13 cellular contexts compared by ENCODE assay signal in genomic region chr3:49720383-49721164, GRCh38. TPM values are rescaled to one million over a fixed set of nuclear protein-coding genes. Genes with fewer than 3 reads are reported as not detected.
DNase-seq lines count a peak whose midpoint lies in the region; ATAC-seq and TF ChIP-seq lines count a peak whose summit lies in the region.
"Had no signal": no experiment of that assay in that cellular context is flagged by ENCODE, and none has a peak within 500 bp of the region (broad histone marks: within the 10 kb centered on the region; RNA-seq: fewer than 3 reads in every experiment).

No MANE protein-coding gene starts in this region.

- H3K9me3 ChIP-seq in right cardiac atrium (ENCODE audit: control insufficient read depth, low read length) (no peaks in the 10 kb centered on the region), upper lobe of left lung (no peaks in the 10 kb centered on the region), colonic mucosa (no peaks in the 10 kb centered on the region)
- H3K9me3 ChIP-seq: gastroesophageal sphincter, left lung, thyroid gland had no signal

- no peak for TF ChIP-seq CTCF in upper lobe of left lung (IDR thresholded peaks at IDR 0.05)
- no peak for TF ChIP-seq CTCF in colonic mucosa (IDR thresholded peaks at IDR 0.05)

- DNase-seq in right cardiac atrium: peak in 2 of 3 donors; percentile 48 to 55
- no peak for DNase-seq in Right ventricle myocardium superior
- DNase-seq in naive thymus-derived CD8-positive, alpha-beta T cell: no peak
- DNase-seq in NCI-H510A treated with DMSO at 0.1 percent for 48 hours (lab: John Stamatoyannopoulos, UW): no peak
- DNase-seq in upper lobe of left lung: no peak
- no peak for DNase-seq in colonic mucosa
- no peak for DNase-seq in stimulated activated CD8-positive, alpha-beta memory T cell treated with anti-CD3 and anti-CD28 coated beads, Interleukin-4, amount 100 ng/mL, for 48 hours
- DNase-seq: H9, NCI-H1694 treated with DMSO at 0.1 percent for 48 hours, thyroid gland had no signal

- no peaks in the 10 kb centered on the region for H3K27me3 Mint-ChIP-seq in activated T-helper 17 cell treated with anti-CD3 and anti-CD28 coated beads, Interleukin-2, amount 50 U/mL, for 72 hours
- H3K27me3 Mint-ChIP-seq in naive thymus-derived CD8-positive, alpha-beta T cell: no peaks in the 10 kb centered on the region

- WGBS in right cardiac atrium: 72% methylated on average over 11 of the region's 11 CpGs
- WGBS in upper lobe of left lung, 2 donors: 87 to 89% methylated on average over 10 to 11 of the region's 11 CpGs

- POLR2A ChIA-PET in naive thymus-derived CD8-positive, alpha-beta T cell (lab: Charles Lee): interaction anchor here (0.7 to 1.6 kb wide), 9 partner anchors 10 to 626 kb away, joined by 3 to 6 read pairs (median 3); partner anchors contain the start of genes IP6K1 and QRICH1

- H3K36me3 ChIP-seq in upper lobe of left lung (peaks cover 4 to 41% (median 19%) of the 10 kb centered on the region in 4 donors), colonic mucosa (no peaks in the 10 kb centered on the region)

- H3K27ac ChIP-seq in right cardiac atrium (ENCODE audit: low read length) (no peak overlapping the region), upper lobe of left lung (no peak overlapping the region), colonic mucosa (no peak overlapping the region)

- TF ChIP-seq POLR2A in upper lobe of left lung (IDR thresholded peaks at IDR 0.05): no peak

- no peak overlapping the region for H3K9ac ChIP-seq in colonic mucosa (ENCODE audit: low read depth in 2 of 2, low read length in 2 of 2)

- no peaks in the 10 kb centered on the region for H3K27me3 ChIP-seq in right cardiac atrium (ENCODE audit: control insufficient read depth, insufficient read depth)
- no peaks in the 10 kb centered on the region for H3K27me3 ChIP-seq in upper lobe of left lung
- H3K27me3 ChIP-seq in colonic mucosa: no peaks in the 10 kb centered on the region
- H3K27me3 ChIP-seq: gastroesophageal sphincter, left lung, thyroid gland had no signal

- no peak for TF ChIP-seq EP300 in upper lobe of left lung (IDR thresholded peaks at IDR 0.05)

- H3K4me3 Mint-ChIP-seq in activated T-helper 17 cell treated with anti-CD3 and anti-CD28 coated beads, Interleukin-2, amount 50 U/mL, for 72 hours: peak overlapping the region; percentile 17
- H3K4me3 Mint-ChIP-seq in naive thymus-derived CD8-positive, alpha-beta T cell: peak overlapping the region; percentile 12 to 93 (median 70)

- no peak for ATAC-seq in right cardiac atrium
- no peak for ATAC-seq in Right ventricle myocardium superior (ENCODE audit: poor library complexity)
- no peak for ATAC-seq in activated T-helper 17 cell treated with anti-CD3 and anti-CD28 coated beads, Interleukin-2, amount 50 U/mL, for 72 hours (replicated peaks)
- ATAC-seq in naive thymus-derived CD8-positive, alpha-beta T cell: no peak
- no peak for ATAC-seq in upper lobe of left lung (ENCODE audit: low FRiP score in 2 of 2)

- intact Hi-C loops in right cardiac atrium (cut with DNase I) (no loop called here), Right ventricle myocardium superior (cut with DNase I) (no loop called here), colonic mucosa (cut with DNase I) (no loop called here)

- H3K4me3 ChIP-seq in right cardiac atrium (ENCODE audit: low read length) (no peak overlapping the region), upper lobe of left lung (no peak overlapping the region), colonic mucosa (no peak overlapping the region)

- peak overlapping the region; percentile 30 for H3K27ac Mint-ChIP-seq in activated T-helper 17 cell treated with anti-CD3 and anti-CD28 coated beads, Interleukin-2, amount 50 U/mL, for 72 hours
- peak overlapping the region in 9 of 10 donors; percentile 13 to 97 (median 61) for H3K27ac Mint-ChIP-seq in naive thymus-derived CD8-positive, alpha-beta T cell

- H3K36me3 Mint-ChIP-seq in activated T-helper 17 cell treated with anti-CD3 and anti-CD28 coated beads, Interleukin-2, amount 50 U/mL, for 72 hours (ENCODE audit: low read depth): peaks cover 45% of the 10 kb centered on the region
- H3K36me3 Mint-ChIP-seq in naive thymus-derived CD8-positive, alpha-beta T cell: no peaks in the 10 kb centered on the region

- H3K4me1 ChIP-seq in right cardiac atrium (ENCODE audit: control insufficient read depth, insufficient read depth, low read length): peaks cover 12% of the 10 kb centered on the region
- peaks cover 28 to 58% (median 34%) of the 10 kb centered on the region in 4 donors for H3K4me1 ChIP-seq in upper lobe of left lung
- H3K4me1 ChIP-seq in colonic mucosa: peaks cover 25% of the 10 kb centered on the region

- peaks cover 8% of the 10 kb centered on the region for H3K4me1 Mint-ChIP-seq in activated T-helper 17 cell treated with anti-CD3 and anti-CD28 coated beads, Interleukin-2, amount 50 U/mL, for 72 hours
- H3K4me1 Mint-ChIP-seq in naive thymus-derived CD8-positive, alpha-beta T cell: peaks cover 20 to 49% (median 45%) of the 10 kb centered on the region in 4 donors

- H3K9me3 Mint-ChIP-seq in activated T-helper 17 cell treated with anti-CD3 and anti-CD28 coated beads, Interleukin-2, amount 50 U/mL, for 72 hours: no peaks in the 10 kb centered on the region
- no peaks in the 10 kb centered on the region for H3K9me3 Mint-ChIP-seq in naive thymus-derived CD8-positive, alpha-beta T cell
- H3K9me3 Mint-ChIP-seq: H9 had no signal

RNA-seq across cellular contexts. Expression of gene AMIGO3, which starts 1.1 kb away (rescaled TPM):
- under 1 TPM in 1 of 4 donors, not detected in 3; 0.09 TPM for total RNA-seq in right cardiac atrium
- 0.57 TPM for polyA plus RNA-seq in right cardiac atrium
- total RNA-seq in Right ventricle myocardium superior: not detected
- total RNA-seq in activated T-helper 17 cell treated with anti-CD3 and anti-CD28 coated beads, Interleukin-2, amount 50 U/mL, for 72 hours: under 1 TPM in 1 of 2 donors, not detected in 1; 0.29 TPM
- total RNA-seq in naive thymus-derived CD8-positive, alpha-beta T cell: 1 to 10 TPM; 1.0 to 1.1 TPM
- 1 to 10 TPM; 1.2 to 1.5 (median 1.2) TPM for polyA plus RNA-seq in naive thymus-derived CD8-positive, alpha-beta T cell
- total RNA-seq in upper lobe of left lung: 1 to 10 TPM in 4 of 6 donors, under 1 TPM in 2; 0.13 to 3.2 (median 1.9) TPM
- under 1 TPM in 1 of 2 donors, not detected in 1; 0.16 TPM for total RNA-seq in colonic mucosa

RNA-seq across cellular contexts. Expression of gene GMPPB, which starts 3.2 kb away (rescaled TPM):
- 10 to 100 TPM; 12.6 to 34.7 (median 19.6) TPM for total RNA-seq in right cardiac atrium
- 13.2 TPM for polyA plus RNA-seq in right cardiac atrium
- total RNA-seq in Right ventricle myocardium superior: 15.7 TPM
- 10 to 100 TPM; 22.4 to 38.7 TPM for total RNA-seq in activated T-helper 17 cell treated with anti-CD3 and anti-CD28 coated beads, Interleukin-2, amount 50 U/mL, for 72 hours
- 10 to 100 TPM; 21.6 to 22.2 TPM for total RNA-seq in naive thymus-derived CD8-positive, alpha-beta T cell
- polyA plus RNA-seq in naive thymus-derived CD8-positive, alpha-beta T cell: 10 to 100 TPM in 2 of 3 donors, 1 to 10 TPM in 1; 7.5 to 14.8 (median 12.3) TPM
- 10 to 100 TPM; 17.8 to 45.8 (median 41.3) TPM for total RNA-seq in upper lobe of left lung
- 100 to 1,000 TPM in 1 of 2 donors, 10 to 100 TPM in 1; 59.6 to 127 TPM for total RNA-seq in colonic mucosa

RNA-seq across cellular contexts. Expression of gene RNF123, which starts 31.2 kb away (rescaled TPM):
- total RNA-seq in right cardiac atrium (10 to 100 TPM; 36.6 to 44.6 (median 41.8) TPM), Right ventricle myocardium superior (47.9 TPM), upper lobe of left lung (10 to 100 TPM; 14.2 to 71.2 (median 42.2) TPM), colonic mucosa (10 to 100 TPM; 36.4 to 39.3 TPM)
- polyA plus RNA-seq in right cardiac atrium: 24.4 TPM
- 10 to 100 TPM; 22.8 to 44.5 TPM for total RNA-seq in activated T-helper 17 cell treated with anti-CD3 and anti-CD28 coated beads, Interleukin-2, amount 50 U/mL, for 72 hours
- 10 to 100 TPM; 66.4 to 70.0 TPM for total RNA-seq in naive thymus-derived CD8-positive, alpha-beta T cell
- polyA plus RNA-seq in naive thymus-derived CD8-positive, alpha-beta T cell: 10 to 100 TPM in 2 of 3 donors, 1 to 10 TPM in 1; 8.8 to 20.4 (median 10.5) TPM

RNA-seq across cellular contexts. Expression of gene MST1, which starts 31.3 kb away (rescaled TPM):
- 1 to 10 TPM; 3.5 to 7.5 (median 6.6) TPM for total RNA-seq in right cardiac atrium
- 6.2 TPM for polyA plus RNA-seq in right cardiac atrium
- 3.7 TPM for total RNA-seq in Right ventricle myocardium superior
- total RNA-seq in activated T-helper 17 cell treated with anti-CD3 and anti-CD28 coated beads, Interleukin-2, amount 50 U/mL, for 72 hours: 10 to 100 TPM in 1 of 2 donors, 1 to 10 TPM in 1; 8.4 to 28.2 TPM
- 10 to 100 TPM; 13.3 to 13.7 TPM for total RNA-seq in naive thymus-derived CD8-positive, alpha-beta T cell
- 1 to 10 TPM in 1 of 3 donors, under 1 TPM in 2; 0.29 to 1.1 (median 0.74) TPM for polyA plus RNA-seq in naive thymus-derived CD8-positive, alpha-beta T cell
- total RNA-seq in upper lobe of left lung: 10 to 100 TPM in 5 of 6 donors, 1 to 10 TPM in 1; 8.9 to 58.7 (median 18.1) TPM
- 10 to 100 TPM; 27.7 to 49.9 TPM for total RNA-seq in colonic mucosa

RNA-seq across cellular contexts. Expression of gene APEH, which starts 46.4 kb away (rescaled TPM):
- 100 to 1,000 TPM in 1 of 4 donors, 10 to 100 TPM in 3; 75.7 to 110 (median 93.6) TPM for total RNA-seq in right cardiac atrium
- 37.4 TPM for polyA plus RNA-seq in right cardiac atrium
- 103 TPM for total RNA-seq in Right ventricle myocardium superior
- total RNA-seq in activated T-helper 17 cell treated with anti-CD3 and anti-CD28 coated beads, Interleukin-2, amount 50 U/mL, for 72 hours: 100 to 1,000 TPM in 1 of 2 donors, 10 to 100 TPM in 1; 88.6 to 184 TPM
- total RNA-seq in naive thymus-derived CD8-positive, alpha-beta T cell: 100 to 1,000 TPM; 137 to 139 TPM
- 100 to 1,000 TPM; 105 to 131 (median 114) TPM for polyA plus RNA-seq in naive thymus-derived CD8-positive, alpha-beta T cell
- 100 to 1,000 TPM in 1 of 6 donors, 10 to 100 TPM in 5; 54.7 to 104 (median 92.8) TPM for total RNA-seq in upper lobe of left lung
- total RNA-seq in colonic mucosa: 100 to 1,000 TPM; 151 to 278 TPM

Comparison
In these comparisons a context has a peak if more than half of its experiments do, and no peak if none do; other contexts are left out.
1. DNase-seq: peak in right cardiac atrium (2 of 3); none in Right ventricle myocardium superior (single experiment), naive thymus-derived CD8-positive, alpha-beta T cell (0 of 10), NCI-H510A treated with DMSO at 0.1 percent for 48 hours (single experiment), upper lobe of left lung (0 of 2), colonic mucosa (single experiment) and stimulated activated CD8-positive, alpha-beta memory T cell treated with anti-CD3 and anti-CD28 coated beads, Interleukin-4, amount 100 ng/mL, for 48 hours (single experiment).